14 cellular contexts compared by ENCODE assay signal in the genomic region with DNA sequence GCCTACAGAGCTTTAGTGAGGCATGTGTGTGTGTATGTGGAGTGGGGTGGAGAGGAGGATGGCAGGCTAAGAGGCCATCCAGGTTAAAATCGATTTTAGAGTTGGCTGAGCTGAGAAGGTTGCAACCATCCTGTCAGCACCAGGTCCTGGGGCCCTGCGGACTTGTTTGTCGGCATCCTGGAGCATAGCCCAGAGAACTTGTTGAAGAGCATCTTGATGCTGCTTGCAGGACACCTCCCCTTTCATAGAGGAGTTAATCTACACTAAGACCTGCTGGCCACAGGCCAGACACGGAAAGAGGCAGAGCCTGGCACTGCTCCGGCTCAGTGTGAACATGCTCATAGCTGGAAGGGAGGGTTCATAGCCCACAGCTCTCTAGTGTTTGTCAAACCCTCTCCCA.
DNase-seq lines count a peak whose midpoint lies in the region; ATAC-seq and TF ChIP-seq lines count a peak whose summit lies in the region.
"Had no signal": no experiment of that assay in that cellular context is flagged by ENCODE, and none has a peak within 500 bp of the region (broad histone marks: within the 10 kb centered on the region; RNA-seq: fewer than 3 reads in every experiment).

No MANE protein-coding gene starts in this region.

- H3K9me2 ChIP-seq in hepatocyte (replicated peaks; ENCODE audit: insufficient read depth), result no peaks in the 10 kb centered on the region

- H3K4me1 ChIP-seq in hepatocyte (ENCODE audit: insufficient read depth) (peaks cover 6% of the 10 kb centered on the region), prostate gland (replicated peaks) (peaks cover 12% of the 10 kb centered on the region)

- 78% methylated on average over 5 of the region's 5 CpGs for WGBS in hepatocyte (ENCODE audit: low lambda C conversion rate, missing lambda C conversion rate)
- 36% methylated on average over 5 of the region's 5 CpGs for WGBS in prostate gland

- H3K79me2 ChIP-seq in hepatocyte, result no peaks in the 10 kb centered on the region

- H3K36me3 ChIP-seq in hepatocyte (replicated peaks; ENCODE audit: insufficient read depth, low read depth) (no peaks in the 10 kb centered on the region), prostate gland (no peaks in the 10 kb centered on the region)

- H2AFZ ChIP-seq in hepatocyte, result no peak overlapping the region

- H3K27me3 ChIP-seq in hepatocyte (no peaks in the 10 kb centered on the region), prostate gland (replicated peaks; ENCODE audit: insufficient read depth) (no peaks in the 10 kb centered on the region)

- intact Hi-C loops in prostate gland (cut with DNase I), result loop anchor here (5.0 to 10.0 kb wide), 2 partner anchors 107 to 175 kb away; a partner anchor contains a TSS

- H4K20me1 ChIP-seq in hepatocyte (ENCODE audit: insufficient read depth, poor library complexity, severe bottlenecking), result no peaks in the 10 kb centered on the region

- TF ChIP-seq CTCF in hepatocyte (IDR thresholded peaks at IDR 0.05; ENCODE audit: poor library complexity) (no peak), prostate gland (IDR thresholded peaks at IDR 0.05) (no peak)

- H3K27ac ChIP-seq in hepatocyte (no peak overlapping the region), prostate gland (peak overlapping the region; percentile 76 to 77)

- no peak for TF ChIP-seq POLR2A in prostate gland (IDR thresholded peaks at IDR 0.05)

- H3K4me2 ChIP-seq in hepatocyte, result no peak overlapping the region

- H3K9me3 ChIP-seq in hepatocyte (ENCODE audit: low read depth) (no peaks in the 10 kb centered on the region), prostate gland (no peaks in the 10 kb centered on the region)

- DNase-seq in NCI-H1105 treated with DMSO at 0.1 percent for 48 hours (lab: John Stamatoyannopoulos, UW), result peak; percentile 20
- DNase-seq in astrocyte of the hippocampus (ENCODE audit: low read depth, low spot score), result peak; percentile 40
- peak; percentile 53 for DNase-seq in hepatocyte (ENCODE audit: low spot score)
- peak; percentile 59 for DNase-seq in prostate gland (ENCODE audit: low spot score)
- no peak for DNase-seq in activated naive CD4-positive, alpha-beta T cell treated with Interleukin-2 at 50 U/mL for 16 hours
- no peak for DNase-seq in iPS-NIHi7 (ENCODE audit: extremely low spot score)
- DNase-seq in stimulated activated CD4-positive, alpha-beta T cell treated with anti-CD3 and anti-CD28 coated beads, Interleukin-1b, Interleukin-23, amount 100 ng/mL, for 48 hours, result no peak
- DNase-seq: activated CD4-positive, CD25-positive, alpha-beta regulatory T cell treated with anti-CD3 and anti-CD28 coated beads, Interleukin-2, amount 50 U/mL, for 72 hours; activated T-cell treated with anti-CD3 and anti-CD28 coated beads, Interleukin-2, amount 50 U/mL, for 24 hours; MM.1S; PC-3; stimulated activated naive CD4-positive, alpha-beta T cell had no signal

- H3K4me3 ChIP-seq in hepatocyte (no peak overlapping the region), prostate gland (no peak overlapping the region)

- no peak for ATAC-seq in GM19397 (IDR thresholded peaks at IDR 0.05; ENCODE audit: unreplicated experiment)
- ATAC-seq: PC-3, sciatic nerve had no signal

Comparison
In these comparisons a context has a peak if more than half of its experiments do, and no peak if none do; other contexts are left out.
1. DNase-seq: peak in NCI-H1105 treated with DMSO at 0.1 percent for 48 hours (single experiment), astrocyte of the hippocampus (single experiment), hepatocyte (single experiment) and prostate gland (single experiment); none in activated naive CD4-positive, alpha-beta T cell treated with Interleukin-2 at 50 U/mL for 16 hours (single experiment), iPS-NIHi7 (single experiment) and stimulated activated CD4-positive, alpha-beta T cell treated with anti-CD3 and anti-CD28 coated beads, Interleukin-1b, Interleukin-23, amount 100 ng/mL, for 48 hours (single experiment).